In the genomic region with DNA sequence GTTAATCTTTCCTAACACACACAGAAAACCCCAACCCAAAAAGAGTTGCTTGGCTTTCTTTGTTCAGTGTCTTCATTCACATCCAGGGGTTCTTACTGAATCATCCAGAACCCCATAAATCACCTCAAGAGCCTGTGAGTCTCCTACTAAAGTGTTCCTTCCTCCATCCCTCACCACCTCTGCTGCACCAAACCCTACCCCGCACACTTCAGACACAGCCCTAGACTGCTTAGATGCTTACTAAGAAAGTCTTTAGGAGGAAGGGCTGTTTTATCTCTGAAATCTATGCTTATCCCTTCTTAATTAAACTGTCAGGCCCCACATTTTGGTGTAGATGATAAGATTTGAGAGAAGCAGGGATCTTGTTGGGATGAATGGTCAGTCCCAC, we compare ENCODE assay signal across 11 cellular contexts.
DNase-seq lines count a peak whose midpoint lies in the region; ATAC-seq lines count a peak whose summit lies in the region.
"Had no signal": no experiment of that assay in that cellular context is flagged by ENCODE, and none has a peak within 500 bp of the region (broad histone marks: within the 10 kb centered on the region; RNA-seq: fewer than 3 reads in every experiment).

No MANE protein-coding gene starts in this region.

- DNase-seq in KG1 (lab: John Stamatoyannopoulos, UW) (peak; percentile 31), left lobe of liver (ENCODE audit: low spot score) (no peak), A172 (ENCODE audit: low spot score) (no peak), NCI-H526 (lab: John Stamatoyannopoulos, UW) (no peak)
- DNase-seq in stimulated activated CD4-positive, alpha-beta T cell treated with anti-CD3 and anti-CD28 coated beads, Interleukin-15, amount 100 ng/mL, for 24 hours = no peak
- DNase-seq: GOT3, hypothalamus, NCI-H187, T-cell had no signal

- no peaks in the 10 kb centered on the region for H3K36me3 ChIP-seq in skeletal muscle tissue (ENCODE audit: control insufficient read depth in 3 of 3, insufficient read depth in 3 of 3, low read length in 3 of 3)

- no peaks in the 10 kb centered on the region for H3K27me3 ChIP-seq in skeletal muscle tissue (ENCODE audit: control insufficient read depth in 3 of 3, insufficient read depth in 3 of 3, low read length in 3 of 3)

- H3K4me1 ChIP-seq in skeletal muscle tissue (ENCODE audit: control insufficient read depth in 3 of 3, insufficient read depth in 3 of 3, low read length in 3 of 3) = peaks cover 5 to 10% (median 5%) of the 10 kb centered on the region in 3 donors

- H3K9ac ChIP-seq in skeletal muscle tissue (ENCODE audit: low read depth in 1 of 3, low read length in 3 of 3) = no peak overlapping the region

- no peak overlapping the region for H3K4me3 ChIP-seq in skeletal muscle tissue (ENCODE audit: low read length in 3 of 3)

- ATAC-seq in GM18502 (IDR thresholded peaks at IDR 0.05; ENCODE audit: poor library complexity, unreplicated experiment) = peak; percentile 45
- peak; percentile 24 for ATAC-seq in left lobe of liver

- no peaks in the 10 kb centered on the region for H3K9me3 ChIP-seq in skeletal muscle tissue (ENCODE audit: control insufficient read depth in 3 of 3, low read length in 3 of 3)

- H3K27ac ChIP-seq in skeletal muscle tissue (ENCODE audit: low read depth, low read length) = peak overlapping the region; percentile 57
